ENCODE assay signal across 1 cellular context in the genomic region with DNA sequence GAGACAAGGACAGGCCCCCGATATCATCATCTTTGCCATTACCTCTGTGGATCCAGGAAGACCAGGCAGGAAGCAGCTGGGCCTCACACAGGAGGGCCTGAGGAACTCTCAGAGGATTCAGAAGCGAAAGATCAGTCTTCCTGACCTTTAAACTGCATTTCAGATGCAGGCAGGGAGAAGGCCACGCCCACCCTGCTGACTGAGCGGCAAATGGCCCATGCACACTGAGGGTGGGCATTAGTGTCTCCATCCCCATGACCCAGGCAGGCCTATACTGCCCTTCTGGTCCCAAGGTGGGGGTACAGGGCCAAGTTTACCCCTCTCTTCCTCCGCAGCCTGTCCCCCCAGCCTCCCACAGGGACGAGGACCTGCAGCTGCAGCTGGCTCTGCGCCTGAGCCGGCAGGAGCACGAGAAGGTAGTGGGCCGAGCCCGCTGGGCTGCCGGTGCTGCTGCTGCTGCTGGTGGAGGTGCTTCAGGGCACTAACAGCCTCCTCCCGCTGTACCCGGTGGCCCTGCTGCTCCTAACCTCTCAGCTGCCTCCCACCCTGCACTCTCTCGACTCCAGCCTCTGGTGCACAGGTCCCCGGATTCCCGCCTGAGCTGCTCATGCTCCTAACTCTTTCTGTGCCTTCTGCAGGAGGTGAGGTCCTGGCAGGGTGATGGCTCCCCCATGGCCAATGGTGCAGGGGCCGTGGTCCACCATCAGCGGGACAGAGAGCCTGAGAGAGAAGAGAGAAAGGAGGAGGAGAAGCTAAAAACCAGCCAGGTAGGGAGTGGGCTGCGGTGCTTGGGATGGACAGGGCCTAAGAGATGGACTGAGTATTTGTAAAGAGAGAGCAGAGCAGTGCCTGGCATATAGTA.
TF ChIP-seq lines count a peak whose summit lies in the region.

No MANE protein-coding gene starts in this region.

TF ChIP-seq in HepG2, 621 proteins besides CTCF, POLR2A, EP300 and RAD21 (continued from another document and continues in another):
- TF ChIP-seq, protein P1, sequence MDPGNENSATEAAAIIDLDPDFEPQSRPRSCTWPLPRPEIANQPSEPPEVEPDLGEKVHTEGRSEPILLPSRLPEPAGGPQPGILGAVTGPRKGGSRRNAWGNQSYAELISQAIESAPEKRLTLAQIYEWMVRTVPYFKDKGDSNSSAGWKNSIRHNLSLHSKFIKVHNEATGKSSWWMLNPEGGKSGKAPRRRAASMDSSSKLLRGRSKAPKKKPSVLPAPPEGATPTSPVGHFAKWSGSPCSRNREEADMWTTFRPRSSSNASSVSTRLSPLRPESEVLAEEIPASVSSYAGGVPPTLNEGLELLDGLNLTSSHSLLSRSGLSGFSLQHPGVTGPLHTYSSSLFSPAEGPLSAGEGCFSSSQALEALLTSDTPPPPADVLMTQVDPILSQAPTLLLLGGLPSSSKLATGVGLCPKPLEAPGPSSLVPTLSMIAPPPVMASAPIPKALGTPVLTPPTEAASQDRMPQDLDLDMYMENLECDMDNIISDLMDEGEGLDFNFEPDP (CRISPR knock-in tag; conservative IDR thresholded peaks at IDR 0.05), result no peak
- TF ChIP-seq NFATC3 (CRISPR knock-in tag; IDR thresholded peaks at IDR 0.05) (no peak), DPF2 (CRISPR knock-in tag; IDR thresholded peaks at IDR 0.05; ENCODE audit: borderline replicate concordance, low read depth) (peak; percentile 19; the same call in 1 of the 2 replicates), RELA (CRISPR knock-in tag; IDR thresholded peaks at IDR 0.05) (no peak), KAT8 (CRISPR knock-in tag; IDR thresholded peaks at IDR 0.05) (peak; percentile 58), ZNF282 (IDR thresholded peaks at IDR 0.05; ENCODE audit: partially characterized antibody) (no peak), HNRNPH1 (optimal IDR thresholded peaks at IDR 0.05; ENCODE audit: low read depth, low read length) (no peak), MTA3 (CRISPR knock-in tag; IDR thresholded peaks at IDR 0.05) (no peak), SYNCRIP (IDR thresholded peaks at IDR 0.05; ENCODE audit: insufficient read depth, low read depth, low read length) (no peak), MXI1 (IDR thresholded peaks at IDR 0.05; ENCODE audit: borderline replicate concordance, low read depth, low read length) (peak; percentile 11; the same call in 1 of the 3 replicates), ZMYM3 (CRISPR knock-in tag; IDR thresholded peaks at IDR 0.05) (no peak), GTF2F1 (IDR thresholded peaks at IDR 0.05; ENCODE audit: low read length) (no peak), ZNF792 (CRISPR knock-in tag; IDR thresholded peaks at IDR 0.05) (no peak), ZNF124 (CRISPR knock-in tag; IDR thresholded peaks at IDR 0.05) (no peak), CBFB (CRISPR knock-in tag; IDR thresholded peaks at IDR 0.05) (no peak), MED1 (CRISPR knock-in tag; IDR thresholded peaks at IDR 0.05) (peak; percentile 64; the same call in 1 of the 2 replicates), EZH2 (conservative IDR thresholded peaks at IDR 0.05; ENCODE audit: low read depth, low read length) (no peak), ZNF644 (CRISPR knock-in tag; IDR thresholded peaks at IDR 0.05; ENCODE audit: low read depth) (no peak), IRF2 (CRISPR knock-in tag; IDR thresholded peaks at IDR 0.05) (no peak), ZNF44 (CRISPR knock-in tag; IDR thresholded peaks at IDR 0.05) (peak; percentile 24; the same call in 1 of the 2 replicates), SOX6 (IDR thresholded peaks at IDR 0.05) (no peak), SOX6 (CRISPR knock-in tag; IDR thresholded peaks at IDR 0.05) (peak; percentile 52; the same call in 1 of the 2 replicates), IRX3 (CRISPR knock-in tag; IDR thresholded peaks at IDR 0.05; ENCODE audit: borderline replicate concordance, low read depth) (no peak), SRSF9 (IDR thresholded peaks at IDR 0.05; ENCODE audit: borderline replicate concordance, insufficient read depth, low read depth, low read length, poor library complexity, severe bottlenecking) (no peak), NONO (IDR thresholded peaks at IDR 0.05) (no peak), NONO (CRISPR knock-in tag; conservative IDR thresholded peaks at IDR 0.05) (peak; percentile 84), KDM3A (CRISPR knock-in tag; IDR thresholded peaks at IDR 0.05; ENCODE audit: low read depth) (no peak), MEF2D (CRISPR knock-in tag; IDR thresholded peaks at IDR 0.05) (no peak), NR3C1 (CRISPR knock-in tag; IDR thresholded peaks at IDR 0.05) (no peak), ETV5 (CRISPR knock-in tag; IDR thresholded peaks at IDR 0.05; ENCODE audit: borderline replicate concordance) (no peak), SALL2 (CRISPR knock-in tag; IDR thresholded peaks at IDR 0.05) (no peak), HCFC1 (IDR thresholded peaks at IDR 0.05; ENCODE audit: low read depth, low read length) (no peak), ZNF670 (CRISPR knock-in tag; IDR thresholded peaks at IDR 0.05; ENCODE audit: borderline replicate concordance) (no peak), EHMT2 (IDR thresholded peaks at IDR 0.05; ENCODE audit: borderline replicate concordance, low read depth, low read length) (no peak), NPAS2 (CRISPR knock-in tag; IDR thresholded peaks at IDR 0.05; ENCODE audit: borderline replicate concordance) (no peak), ZNF547 (CRISPR knock-in tag; IDR thresholded peaks at IDR 0.05) (peak; percentile 74; the same call in 1 of the 2 replicates)
- TF ChIP-seq, protein P2, sequence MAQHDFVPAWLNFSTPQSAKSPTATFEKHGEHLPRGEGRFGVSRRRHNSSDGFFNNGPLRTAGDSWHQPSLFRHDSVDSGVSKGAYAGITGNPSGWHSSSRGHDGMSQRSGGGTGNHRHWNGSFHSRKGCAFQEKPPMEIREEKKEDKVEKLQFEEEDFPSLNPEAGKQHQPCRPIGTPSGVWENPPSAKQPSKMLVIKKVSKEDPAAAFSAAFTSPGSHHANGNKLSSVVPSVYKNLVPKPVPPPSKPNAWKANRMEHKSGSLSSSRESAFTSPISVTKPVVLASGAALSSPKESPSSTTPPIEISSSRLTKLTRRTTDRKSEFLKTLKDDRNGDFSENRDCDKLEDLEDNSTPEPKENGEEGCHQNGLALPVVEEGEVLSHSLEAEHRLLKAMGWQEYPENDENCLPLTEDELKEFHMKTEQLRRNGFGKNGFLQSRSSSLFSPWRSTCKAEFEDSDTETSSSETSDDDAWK (CRISPR knock-in tag; IDR thresholded peaks at IDR 0.05), result no peak
- TF ChIP-seq, protein P3, sequence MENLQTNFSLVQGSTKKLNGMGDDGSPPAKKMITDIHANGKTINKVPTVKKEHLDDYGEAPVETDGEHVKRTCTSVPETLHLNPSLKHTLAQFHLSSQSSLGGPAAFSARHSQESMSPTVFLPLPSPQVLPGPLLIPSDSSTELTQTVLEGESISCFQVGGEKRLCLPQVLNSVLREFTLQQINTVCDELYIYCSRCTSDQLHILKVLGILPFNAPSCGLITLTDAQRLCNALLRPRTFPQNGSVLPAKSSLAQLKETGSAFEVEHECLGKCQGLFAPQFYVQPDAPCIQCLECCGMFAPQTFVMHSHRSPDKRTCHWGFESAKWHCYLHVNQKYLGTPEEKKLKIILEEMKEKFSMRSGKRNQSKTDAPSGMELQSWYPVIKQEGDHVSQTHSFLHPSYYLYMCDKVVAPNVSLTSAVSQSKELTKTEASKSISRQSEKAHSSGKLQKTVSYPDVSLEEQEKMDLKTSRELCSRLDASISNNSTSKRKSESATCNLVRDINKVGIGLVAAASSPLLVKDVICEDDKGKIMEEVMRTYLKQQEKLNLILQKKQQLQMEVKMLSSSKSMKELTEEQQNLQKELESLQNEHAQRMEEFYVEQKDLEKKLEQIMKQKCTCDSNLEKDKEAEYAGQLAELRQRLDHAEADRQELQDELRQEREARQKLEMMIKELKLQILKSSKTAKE (CRISPR knock-in tag; IDR thresholded peaks at IDR 0.05; ENCODE audit: borderline replicate concordance), result no peak
- TF ChIP-seq, protein P4, sequence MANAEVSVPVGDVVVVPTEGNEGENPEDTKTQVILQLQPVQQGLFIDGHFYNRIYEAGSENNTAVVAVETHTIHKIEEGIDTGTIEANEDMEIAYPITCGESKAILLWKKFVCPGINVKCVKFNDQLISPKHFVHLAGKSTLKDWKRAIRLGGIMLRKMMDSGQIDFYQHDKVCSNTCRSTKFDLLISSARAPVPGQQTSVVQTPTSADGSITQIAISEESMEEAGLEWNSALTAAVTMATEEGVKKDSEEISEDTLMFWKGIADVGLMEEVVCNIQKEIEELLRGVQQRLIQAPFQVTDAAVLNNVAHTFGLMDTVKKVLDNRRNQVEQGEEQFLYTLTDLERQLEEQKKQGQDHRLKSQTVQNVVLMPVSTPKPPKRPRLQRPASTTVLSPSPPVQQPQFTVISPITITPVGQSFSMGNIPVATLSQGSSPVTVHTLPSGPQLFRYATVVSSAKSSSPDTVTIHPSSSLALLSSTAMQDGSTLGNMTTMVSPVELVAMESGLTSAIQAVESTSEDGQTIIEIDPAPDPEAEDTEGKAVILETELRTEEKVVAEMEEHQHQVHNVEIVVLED (CRISPR knock-in tag; IDR thresholded peaks at IDR 0.05; ENCODE audit: borderline replicate concordance), result no peak; the same call in 1 of the 2 replicates
- TF ChIP-seq, protein P5, sequence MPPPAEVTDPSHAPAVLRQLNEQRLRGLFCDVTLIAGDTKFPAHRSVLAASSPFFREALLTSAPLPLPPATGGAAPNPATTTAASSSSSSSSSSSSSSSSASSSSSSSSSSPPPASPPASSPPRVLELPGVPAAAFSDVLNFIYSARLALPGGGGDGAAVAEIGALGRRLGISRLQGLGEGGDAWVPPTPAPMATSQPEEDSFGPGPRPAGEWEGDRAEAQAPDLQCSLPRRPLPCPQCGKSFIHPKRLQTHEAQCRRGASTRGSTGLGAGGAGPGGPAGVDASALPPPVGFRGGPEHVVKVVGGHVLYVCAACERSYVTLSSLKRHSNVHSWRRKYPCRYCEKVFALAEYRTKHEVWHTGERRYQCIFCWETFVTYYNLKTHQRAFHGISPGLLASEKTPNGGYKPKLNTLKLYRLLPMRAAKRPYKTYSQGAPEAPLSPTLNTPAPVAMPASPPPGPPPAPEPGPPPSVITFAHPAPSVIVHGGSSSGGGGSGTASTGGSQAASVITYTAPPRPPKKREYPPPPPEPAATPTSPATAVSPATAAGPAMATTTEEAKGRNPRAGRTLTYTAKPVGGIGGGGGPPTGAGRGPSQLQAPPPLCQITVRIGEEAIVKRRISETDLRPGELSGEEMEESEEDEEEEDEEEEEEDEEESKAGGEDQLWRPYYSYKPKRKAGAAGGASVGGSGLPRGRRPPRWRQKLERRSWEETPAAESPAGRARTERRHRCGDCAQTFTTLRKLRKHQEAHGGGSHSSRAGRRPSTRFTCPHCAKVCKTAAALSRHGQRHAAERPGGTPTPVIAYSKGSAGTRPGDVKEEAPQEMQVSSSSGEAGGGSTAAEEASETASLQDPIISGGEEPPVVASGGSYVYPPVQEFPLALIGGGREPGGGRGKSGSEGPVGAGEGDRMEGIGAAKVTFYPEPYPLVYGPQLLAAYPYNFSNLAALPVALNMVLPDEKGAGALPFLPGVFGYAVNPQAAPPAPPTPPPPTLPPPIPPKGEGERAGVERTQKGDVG (CRISPR knock-in tag; IDR thresholded peaks at IDR 0.05; ENCODE audit: borderline replicate concordance), result peak; percentile 66; the same call in 1 of the 2 replicates
- TF ChIP-seq, protein P6, sequence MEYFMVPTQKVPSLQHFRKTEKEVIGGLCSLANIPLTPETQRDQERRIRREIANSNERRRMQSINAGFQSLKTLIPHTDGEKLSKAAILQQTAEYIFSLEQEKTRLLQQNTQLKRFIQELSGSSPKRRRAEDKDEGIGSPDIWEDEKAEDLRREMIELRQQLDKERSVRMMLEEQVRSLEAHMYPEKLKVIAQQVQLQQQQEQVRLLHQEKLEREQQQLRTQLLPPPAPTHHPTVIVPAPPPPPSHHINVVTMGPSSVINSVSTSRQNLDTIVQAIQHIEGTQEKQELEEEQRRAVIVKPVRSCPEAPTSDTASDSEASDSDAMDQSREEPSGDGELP (IDR thresholded peaks at IDR 0.05; ENCODE audit: borderline replicate concordance, low read depth), result peak; percentile 67; the same call in 1 of the 2 replicates
- TF ChIP-seq, protein P7, sequence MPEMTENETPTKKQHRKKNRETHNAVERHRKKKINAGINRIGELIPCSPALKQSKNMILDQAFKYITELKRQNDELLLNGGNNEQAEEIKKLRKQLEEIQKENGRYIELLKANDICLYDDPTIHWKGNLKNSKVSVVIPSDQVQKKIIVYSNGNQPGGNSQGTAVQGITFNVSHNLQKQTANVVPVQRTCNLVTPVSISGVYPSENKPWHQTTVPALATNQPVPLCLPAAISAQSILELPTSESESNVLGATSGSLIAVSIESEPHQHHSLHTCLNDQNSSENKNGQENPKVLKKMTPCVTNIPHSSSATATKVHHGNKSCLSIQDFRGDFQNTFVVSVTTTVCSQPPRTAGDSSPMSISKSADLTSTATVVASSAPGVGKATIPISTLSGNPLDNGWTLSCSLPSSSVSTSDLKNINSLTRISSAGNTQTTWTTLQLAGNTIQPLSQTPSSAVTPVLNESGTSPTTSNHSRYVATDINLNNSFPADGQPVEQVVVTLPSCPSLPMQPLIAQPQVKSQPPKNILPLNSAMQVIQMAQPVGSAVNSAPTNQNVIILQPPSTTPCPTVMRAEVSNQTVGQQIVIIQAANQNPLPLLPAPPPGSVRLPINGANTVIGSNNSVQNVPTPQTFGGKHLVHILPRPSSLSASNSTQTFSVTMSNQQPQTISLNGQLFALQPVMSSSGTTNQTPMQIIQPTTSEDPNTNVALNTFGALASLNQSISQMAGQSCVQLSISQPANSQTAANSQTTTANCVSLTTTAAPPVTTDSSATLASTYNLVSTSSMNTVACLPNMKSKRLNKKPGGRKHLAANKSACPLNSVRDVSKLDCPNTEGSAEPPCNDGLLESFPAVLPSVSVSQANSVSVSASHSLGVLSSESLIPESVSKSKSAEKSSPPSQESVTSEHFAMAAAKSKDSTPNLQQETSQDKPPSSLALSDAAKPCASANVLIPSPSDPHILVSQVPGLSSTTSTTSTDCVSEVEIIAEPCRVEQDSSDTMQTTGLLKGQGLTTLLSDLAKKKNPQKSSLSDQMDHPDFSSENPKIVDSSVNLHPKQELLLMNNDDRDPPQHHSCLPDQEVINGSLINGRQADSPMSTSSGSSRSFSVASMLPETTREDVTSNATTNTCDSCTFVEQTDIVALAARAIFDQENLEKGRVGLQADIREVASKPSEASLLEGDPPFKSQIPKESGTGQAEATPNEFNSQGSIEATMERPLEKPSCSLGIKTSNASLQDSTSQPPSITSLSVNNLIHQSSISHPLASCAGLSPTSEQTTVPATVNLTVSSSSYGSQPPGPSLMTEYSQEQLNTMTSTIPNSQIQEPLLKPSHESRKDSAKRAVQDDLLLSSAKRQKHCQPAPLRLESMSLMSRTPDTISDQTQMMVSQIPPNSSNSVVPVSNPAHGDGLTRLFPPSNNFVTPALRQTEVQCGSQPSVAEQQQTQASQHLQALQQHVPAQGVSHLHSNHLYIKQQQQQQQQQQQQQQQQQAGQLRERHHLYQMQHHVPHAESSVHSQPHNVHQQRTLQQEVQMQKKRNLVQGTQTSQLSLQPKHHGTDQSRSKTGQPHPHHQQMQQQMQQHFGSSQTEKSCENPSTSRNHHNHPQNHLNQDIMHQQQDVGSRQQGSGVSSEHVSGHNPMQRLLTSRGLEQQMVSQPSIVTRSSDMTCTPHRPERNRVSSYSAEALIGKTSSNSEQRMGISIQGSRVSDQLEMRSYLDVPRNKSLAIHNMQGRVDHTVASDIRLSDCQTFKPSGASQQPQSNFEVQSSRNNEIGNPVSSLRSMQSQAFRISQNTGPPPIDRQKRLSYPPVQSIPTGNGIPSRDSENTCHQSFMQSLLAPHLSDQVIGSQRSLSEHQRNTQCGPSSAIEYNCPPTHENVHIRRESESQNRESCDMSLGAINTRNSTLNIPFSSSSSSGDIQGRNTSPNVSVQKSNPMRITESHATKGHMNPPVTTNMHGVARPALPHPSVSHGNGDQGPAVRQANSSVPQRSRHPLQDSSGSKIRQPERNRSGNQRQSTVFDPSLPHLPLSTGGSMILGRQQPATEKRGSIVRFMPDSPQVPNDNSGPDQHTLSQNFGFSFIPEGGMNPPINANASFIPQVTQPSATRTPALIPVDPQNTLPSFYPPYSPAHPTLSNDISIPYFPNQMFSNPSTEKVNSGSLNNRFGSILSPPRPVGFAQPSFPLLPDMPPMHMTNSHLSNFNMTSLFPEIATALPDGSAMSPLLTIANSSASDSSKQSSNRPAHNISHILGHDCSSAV (CRISPR knock-in tag; IDR thresholded peaks at IDR 0.05; ENCODE audit: borderline replicate concordance), result no peak
